1 cellular context compared by ENCODE assay signal in genomic region chr22:25666308-25666707, GRCh38.
TF ChIP-seq lines count a peak whose summit lies in the region.

No MANE protein-coding gene starts in this region.

TF ChIP-seq in GM23338, 12 proteins besides CTCF, POLR2A, EP300 and RAD21 (continued from another document):
- TF ChIP-seq REST (IDR thresholded peaks at IDR 0.05; ENCODE audit: unreplicated experiment) (no peak), POLR2AphosphoS5 (IDR thresholded peaks at IDR 0.05; ENCODE audit: low read depth) (no peak), ZNF331 (CRISPR knock-in tag; IDR thresholded peaks at IDR 0.05; ENCODE audit: low read depth) (no peak)
